ENCODE assay signal across 32 cellular contexts in the genomic region with DNA sequence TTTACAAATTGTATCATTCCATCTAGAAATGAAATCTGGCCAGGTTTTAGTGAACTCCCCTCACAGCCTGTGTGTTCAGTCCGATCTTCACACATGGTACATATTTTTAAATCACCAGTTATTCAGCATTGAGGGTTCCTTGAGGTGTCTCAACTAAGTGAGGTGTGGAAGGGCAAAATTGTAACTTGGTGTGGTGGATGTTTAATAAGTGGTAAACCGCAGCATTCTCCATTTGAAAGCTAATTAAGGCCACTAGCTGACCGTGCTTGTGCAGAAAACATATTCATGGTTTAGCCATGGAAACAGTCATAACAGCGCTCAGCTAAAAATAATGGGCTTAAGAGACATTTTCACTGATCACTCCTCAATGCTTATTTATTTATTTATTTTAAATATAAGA.
"Had no signal": no experiment of that assay in that cellular context is flagged by ENCODE, and none has a peak within 500 bp of the region (broad histone marks: within the 10 kb centered on the region; RNA-seq: fewer than 3 reads in every experiment).

No MANE protein-coding gene starts in this region.

- DNase-seq: activated CD4-positive, alpha-beta memory T cell treated with anti-CD3 and anti-CD28 coated beads, Interleukin-2, amount 10 ng/mL, durations not matched to agents 7 days and 5 days; activated CD4-positive, alpha-beta T cell treated with anti-CD3 and anti-CD28 coated beads for 1 hour; activated CD4-positive, alpha-beta T cell treated with anti-CD3 and anti-CD28 coated beads for 48 hours; activated CD4-positive, CD25-positive, alpha-beta regulatory T cell; activated CD8-positive, alpha-beta memory T cell treated with anti-CD3 and anti-CD28 coated beads for 24 hours; activated CD8-positive, alpha-beta memory T cell treated with anti-CD3 and anti-CD28 coated beads, Interleukin-2, amount 10 ng/mL, durations not matched to agents 7 days and 5 days; activated CD8-positive, alpha-beta memory T cell treated with anti-CD3 and anti-CD28 coated beads, Interleukin-2, amount 50 U/mL, for 48 hours; activated effector memory CD4-positive, alpha-beta T cell treated with Interleukin-2 at 50 U/mL for 16 hours; activated naive CD4-positive, alpha-beta T cell treated with anti-CD3 and anti-CD28 coated beads, Interleukin-2, amount 10 ng/mL, durations not matched to agents 7 days and 5 days; activated naive CD8-positive, alpha-beta T cell treated with anti-CD3 and anti-CD28 coated beads, Interleukin-2, amount 50 U/mL, for 24 hours; activated T-cell treated with anti-CD3 and anti-CD28 coated beads, Interleukin-2, amount 50 U/mL, for 48 hours; anterior cingulate cortex; caudate nucleus; cerebellar nuclear complex; NCI-H1092 treated with DMSO at 0.1 percent for 48 hours; NCI-H1417; NCI-H146; NCI-H187; NCI-H2029 treated with DMSO at 0.1 percent for 48 hours; NCI-H2107; NCI-H2171; NCI-H510A; NCI-H526; NCI-H748 treated with DMSO at 0.1 percent for 48 hours; PC-9; SIG-M5; T-helper 1 cell; T-helper 2 cell; T1000; WERI-Rb-1 had no signal

- ATAC-seq: activated CD8-positive, alpha-beta memory T cell treated with anti-CD3 and anti-CD28 coated beads, Interleukin-2, amount 10 ng/mL, durations not matched to agents 7 days and 5 days; activated naive CD8-positive, alpha-beta T cell treated with anti-CD3 and anti-CD28 coated beads, Interleukin-2, amount 50 U/mL, for 24 hours; Right ventricle myocardium inferior; SK-N-SH treated with all-trans-retinoic acid at 6 μM for 48 hours had no signal
